In genomic region chr7:128845475-128845874, GRCh38 we compare ENCODE assay signal across 15 cellular contexts. TPM values are rescaled to one million over a fixed set of nuclear protein-coding genes. Genes with fewer than 3 reads are reported as not detected.
A peak's percentile ranks its signal among the peaks of the same experiment; 100 is the strongest.
DNase-seq lines count a peak whose midpoint lies in the region; ATAC-seq, FAIRE-seq and TF ChIP-seq lines count a peak whose summit lies in the region.
"Had no signal": no experiment of that assay in that cellular context is flagged by ENCODE, and none has a peak within 500 bp of the region (broad histone marks: within the 10 kb centered on the region; RNA-seq: fewer than 3 reads in every experiment).

No MANE protein-coding gene starts in this region.

- no peaks in the 10 kb centered on the region for H3K79me1 ChIP-seq in H9 (ENCODE audit: insufficient read depth, low read depth, low read length, poor library complexity, severe bottlenecking)

- H3K9ac ChIP-seq in H9 (ENCODE audit: extremely low read depth, insufficient read length, low read length) (no peak overlapping the region), kidney (ENCODE audit: low read length in 2 of 2) (no peak overlapping the region)
- H3K9ac ChIP-seq: BLaER1 had no signal

- H2BK5ac ChIP-seq in H9 (ENCODE audit: insufficient read length, low read length) = no peak overlapping the region

- no peak for FAIRE-seq in kidney (lab: Jason Lieb, UNC)

- in situ Hi-C loops in gastrocnemius medialis (cut with MboI; ENCODE audit: low sequenced_read_pairs in 4 of 4) = no loop called here

- no peak overlapping the region for H3T11ph ChIP-seq in H9 (ENCODE audit: low read length)

- H4K91ac ChIP-seq in H9 (ENCODE audit: insufficient read length, low read depth, low read length) = no peak overlapping the region

- no peaks in the 10 kb centered on the region for H3K9me3 Mint-ChIP-seq in activated CD4-positive, alpha-beta T cell treated with anti-CD3 and anti-CD28 coated beads, Interleukin-2, amount 10 ng/mL, durations not matched to agents 24 days and 14 days
- no peaks in the 10 kb centered on the region for H3K9me3 Mint-ChIP-seq in H9
- H3K9me3 Mint-ChIP-seq in nephron progenitor cell = no peaks in the 10 kb centered on the region
- H3K9me3 Mint-ChIP-seq: CD8-positive, alpha-beta memory T cell had no signal

- H2AFZ ChIP-seq in H9 (ENCODE audit: low read length) = no peak overlapping the region

- no peaks in the 10 kb centered on the region for H3K9me3 ChIP-seq in H9 (ENCODE audit: control insufficient read depth, low read depth, low read length)
- H3K9me3 ChIP-seq in kidney (ENCODE audit: control insufficient read depth in 1 of 2, low read length in 2 of 2) = no peaks in the 10 kb centered on the region
- H3K9me3 ChIP-seq in gastrocnemius medialis = no peaks in the 10 kb centered on the region
- H3K9me3 ChIP-seq: BLaER1 had no signal

- H3K27me3 ChIP-seq in H9 (ENCODE audit: insufficient read depth, low read length) (no peaks in the 10 kb centered on the region), gastrocnemius medialis (no peaks in the 10 kb centered on the region)
- H3K27me3 ChIP-seq: BLaER1 had no signal

- H3K4me3 ChIP-seq in kidney (ENCODE audit: low read length in 2 of 2) (no peak overlapping the region), gastrocnemius medialis (no peak overlapping the region)
- H3K4me3 ChIP-seq: BLaER1 had no signal

- H3K27ac ChIP-seq in H9 (ENCODE audit: insufficient read length, low read depth, low read length) (no peak overlapping the region), kidney (ENCODE audit: low read depth in 2 of 2, low read length in 2 of 2) (no peak overlapping the region), gastrocnemius medialis (peak overlapping the region; percentile 92 to 99 (median 98))
- H3K27ac ChIP-seq: 22Rv1, BLaER1 had no signal

- no peak overlapping the region for H3K4ac ChIP-seq in H9 (ENCODE audit: low read depth, low read length)

- no peak for DNase-seq in activated CD4-positive, alpha-beta T cell treated with anti-CD3 and anti-CD28 coated beads, Interleukin-2, amount 10 ng/mL, durations not matched to agents 24 days and 14 days
- DNase-seq in activated CD4-positive, alpha-beta T cell treated with anti-CD3 and anti-CD28 coated beads for 4 hours = no peak
- DNase-seq in H9 (no peak), kidney (peak; percentile 59), gastrocnemius medialis (no peak), COLO829 (ENCODE audit: low spot score) (no peak), NOMO-1 treated with DMSO at 0.1 percent for 48 hours (lab: John Stamatoyannopoulos, UW; ENCODE audit: unreplicated experiment) (no peak), nephron progenitor cell (no peak)
- DNase-seq: AML-193; CD8-positive, alpha-beta memory T cell; DMS53; GF-D8 had no signal

- ATAC-seq in gastrocnemius medialis = no peak
- ATAC-seq: HCT116 had no signal

- no peak overlapping the region for H2BK20ac ChIP-seq in H9 (ENCODE audit: low read depth, low read length, poor library complexity, severe bottlenecking)

- H2BK15ac ChIP-seq in H9 (ENCODE audit: low read depth, low read length) = no peak overlapping the region

- no peak for TF ChIP-seq POLR2A in gastrocnemius medialis (IDR thresholded peaks at IDR 0.05)

- no peaks in the 10 kb centered on the region for H4K20me1 ChIP-seq in H9 (ENCODE audit: control insufficient read depth, insufficient read depth, insufficient read length)
- H4K20me1 ChIP-seq: BLaER1 had no signal

- no peaks in the 10 kb centered on the region for H3K23me2 ChIP-seq in H9 (ENCODE audit: insufficient read length, low read depth, low read length, poor library complexity, severe bottlenecking)

- no peak overlapping the region for H2BK120ac ChIP-seq in H9 (ENCODE audit: low read depth, low read length, poor library complexity, severe bottlenecking)

- WGBS in H9 (ENCODE audit: extremely low coverage, insufficient read length, low lambda C conversion rate) = no CpG with 5 or more reads among the region's 5 CpGs

- H3K36me3 ChIP-seq in kidney (ENCODE audit: control insufficient read depth in 1 of 2, insufficient read depth in 2 of 2, low read length in 2 of 2) = no peaks in the 10 kb centered on the region
- peaks cover 0 to 98% of the 10 kb centered on the region in 2 donors for H3K36me3 ChIP-seq in gastrocnemius medialis
- H3K36me3 ChIP-seq: BLaER1 had no signal

- no peak overlapping the region for H3K18ac ChIP-seq in H9 (ENCODE audit: insufficient read length, low read depth, low read length)

- no peaks in the 10 kb centered on the region for H3K27me3 Mint-ChIP-seq in activated CD4-positive, alpha-beta T cell treated with anti-CD3 and anti-CD28 coated beads, Interleukin-2, amount 10 ng/mL, durations not matched to agents 24 days and 14 days
- H3K27me3 Mint-ChIP-seq in H9 (ENCODE audit: low read depth) (no peaks in the 10 kb centered on the region), nephron progenitor cell (ENCODE audit: low read depth, poor library complexity) (no peaks in the 10 kb centered on the region)

- no peak overlapping the region for H3K56ac ChIP-seq in H9 (ENCODE audit: insufficient read length, low read depth, low read length)

- no peak overlapping the region for H3K23ac ChIP-seq in H9 (ENCODE audit: insufficient read length, low read depth, low read length)

- no peak overlapping the region for H3K14ac ChIP-seq in H9 (ENCODE audit: insufficient read depth, low read length)

- no peaks in the 10 kb centered on the region for H3K79me2 ChIP-seq in H9 (ENCODE audit: insufficient read depth, low read length)

- peak overlapping the region; percentile 59 for H3K27ac Mint-ChIP-seq in activated CD4-positive, alpha-beta T cell treated with anti-CD3 and anti-CD28 coated beads, Interleukin-2, amount 10 ng/mL, durations not matched to agents 24 days and 14 days
- peak overlapping the region; percentile 19 to 39 (median 34); a peak in 3 of 7 replicates for H3K27ac Mint-ChIP-seq in H9
- no peak overlapping the region for H3K27ac Mint-ChIP-seq in nephron progenitor cell
- H3K27ac Mint-ChIP-seq: CD8-positive, alpha-beta memory T cell had no signal

- no peak overlapping the region for H2BK12ac ChIP-seq in H9 (ENCODE audit: insufficient read length, low read depth, low read length)

- no peak overlapping the region for H2AK5ac ChIP-seq in H9 (ENCODE audit: insufficient read length, low read length)

- H3K4me3 Mint-ChIP-seq in activated CD4-positive, alpha-beta T cell treated with anti-CD3 and anti-CD28 coated beads, Interleukin-2, amount 10 ng/mL, durations not matched to agents 24 days and 14 days = no peak overlapping the region
- H3K4me3 Mint-ChIP-seq in H9 (no peak overlapping the region), nephron progenitor cell (no peak overlapping the region)
- H3K4me3 Mint-ChIP-seq: CD8-positive, alpha-beta memory T cell had no signal

- no peak overlapping the region for H4K8ac ChIP-seq in H9 (replicated peaks; ENCODE audit: insufficient read length, low read depth, low read length)

- no peaks in the 10 kb centered on the region for H3K36me3 Mint-ChIP-seq in activated CD4-positive, alpha-beta T cell treated with anti-CD3 and anti-CD28 coated beads, Interleukin-2, amount 10 ng/mL, durations not matched to agents 24 days and 14 days (ENCODE audit: low read depth)
- H3K36me3 Mint-ChIP-seq in H9 (ENCODE audit: insufficient read depth in 1 of 3, low read depth in 3 of 3) (peaks cover 0 to 3% (median 0%) of the 10 kb centered on the region in 3 experiments; a peak in 2 of 7 replicates), nephron progenitor cell (ENCODE audit: low read depth) (peaks cover 17% of the 10 kb centered on the region)
- H3K36me3 Mint-ChIP-seq: CD8-positive, alpha-beta memory T cell had no signal

- H3K4me1 ChIP-seq in H9 (ENCODE audit: insufficient read depth, low read length) = no peaks in the 10 kb centered on the region
- H3K4me1 ChIP-seq in kidney (ENCODE audit: control insufficient read depth in 1 of 2, insufficient read depth in 1 of 2, low read depth in 1 of 2, low read length in 2 of 2) = peaks cover 0 to 3% of the 10 kb centered on the region in 2 donors
- H3K4me1 ChIP-seq in gastrocnemius medialis = peaks cover 6 to 13% of the 10 kb centered on the region in 2 donors
- H3K4me1 ChIP-seq: BLaER1 had no signal

- H3K4me1 Mint-ChIP-seq in activated CD4-positive, alpha-beta T cell treated with anti-CD3 and anti-CD28 coated beads, Interleukin-2, amount 10 ng/mL, durations not matched to agents 24 days and 14 days = no peaks in the 10 kb centered on the region
- H3K4me1 Mint-ChIP-seq in H9 = peaks cover 2 to 14% of the 10 kb centered on the region in 2 experiments
- no peaks in the 10 kb centered on the region for H3K4me1 Mint-ChIP-seq in nephron progenitor cell

- intact Hi-C loops in activated CD4-positive, alpha-beta T cell treated with anti-CD3 and anti-CD28 coated beads, Interleukin-2, amount 10 ng/mL, durations not matched to agents 24 days and 14 days (cut with micrococcal nuclease) = no loop called here
- intact Hi-C loops in kidney (cut with DNase I) (no loop called here), gastrocnemius medialis (cut with DNase I; ENCODE audit: low total_unique reads) (no loop called here)

- no peak overlapping the region for H3K4me2 ChIP-seq in H9 (ENCODE audit: insufficient read depth, insufficient read length, low read length)
- H3K4me2 ChIP-seq: BLaER1 had no signal

- H4K5ac ChIP-seq in H9 (ENCODE audit: insufficient read length, low read depth, low read length) = no peak overlapping the region

- no peak for TF ChIP-seq CTCF in H9 (conservative IDR thresholded peaks at IDR 0.05)
- no peak for TF ChIP-seq CTCF in kidney (IDR thresholded peaks at IDR 0.05; ENCODE audit: borderline replicate concordance, extremely low read depth, insufficient read depth)
- TF ChIP-seq CTCF in gastrocnemius medialis (IDR thresholded peaks at IDR 0.05 in 4 of 5, conservative IDR thresholded peaks at IDR 0.05 in 1 of 5) = no peak
- TF ChIP-seq CTCF in nephron progenitor cell (IDR thresholded peaks at IDR 0.05) = no peak

RNA-seq across cellular contexts. Expression of gene FLNC, which starts 15.3 kb away (rescaled TPM):
- 0.02 and 0.09 TPM in 2 replicates for total RNA-seq in activated CD4-positive, alpha-beta T cell treated with anti-CD3 and anti-CD28 coated beads, Interleukin-2, amount 10 ng/mL, durations not matched to agents 24 days and 14 days
- 12.2 and 12.5 TPM in 2 replicates for total RNA-seq in H9 (2021)
- total RNA-seq in kidney = 12.2 TPM
- polyA plus RNA-seq in kidney (ENCODE audit: insufficient read depth, low read depth, low replicate concordance) = 2.8 TPM
- total RNA-seq in gastrocnemius medialis = 1,000 to 10,000 TPM; 1,071 to 4,398 (median 2,381) TPM
- total RNA-seq: CD8-positive, alpha-beta memory T cell had no signal
- polyA plus RNA-seq: CD8-positive, alpha-beta memory T cell had no signal

RNA-seq across cellular contexts. Expression of gene ATP6V1F, which starts 17.2 kb away (rescaled TPM):
- 127 and 132 TPM in 2 replicates for total RNA-seq in activated CD4-positive, alpha-beta T cell treated with anti-CD3 and anti-CD28 coated beads, Interleukin-2, amount 10 ng/mL, durations not matched to agents 24 days and 14 days
- total RNA-seq in H9 (2021) (115 and 117 TPM in 2 replicates), kidney (161 TPM), gastrocnemius medialis (10 to 100 TPM; 79.3 to 99.2 (median 82.3) TPM)
- 684 TPM for polyA plus RNA-seq in kidney (ENCODE audit: insufficient read depth, low read depth, low replicate concordance)

RNA-seq across cellular contexts. Expression of gene CCDC136, which starts 53.7 kb away (rescaled TPM):
- total RNA-seq in activated CD4-positive, alpha-beta T cell treated with anti-CD3 and anti-CD28 coated beads, Interleukin-2, amount 10 ng/mL, durations not matched to agents 24 days and 14 days = 9.2 and 10.6 TPM in 2 replicates
- total RNA-seq in H9 (2021) (28.7 and 31.1 TPM in 2 replicates), kidney (4.2 TPM), gastrocnemius medialis (10 to 100 TPM in 2 of 4 donors, 1 to 10 TPM in 1, under 1 TPM in 1; 0.61 to 15.8 (median 9.3) TPM)
- 1.4 TPM for polyA plus RNA-seq in kidney (ENCODE audit: insufficient read depth, low read depth, low replicate concordance)

Comparison
In these comparisons a context has a peak if more than half of its experiments do, and no peak if none do; other contexts are left out.
1. H3K27ac ChIP-seq: peak in gastrocnemius medialis (4 of 4); none in H9 (single experiment) and kidney (0 of 2).
2. RNA of gene FLNC, which starts 15.3 kb away (total RNA-seq): 1,071 to 4,398 TPM in gastrocnemius medialis; 12.2 TPM in kidney (single experiment), 12.2 to 12.5 TPM in H9 and 0.02 to 0.09 TPM in activated CD4-positive, alpha-beta T cell treated with anti-CD3 and anti-CD28 coated beads, Interleukin-2, amount 10 ng/mL, durations not matched to agents 24 days and 14 days; every median in the first group is over 10 times any median in the second.